In the genomic region with DNA sequence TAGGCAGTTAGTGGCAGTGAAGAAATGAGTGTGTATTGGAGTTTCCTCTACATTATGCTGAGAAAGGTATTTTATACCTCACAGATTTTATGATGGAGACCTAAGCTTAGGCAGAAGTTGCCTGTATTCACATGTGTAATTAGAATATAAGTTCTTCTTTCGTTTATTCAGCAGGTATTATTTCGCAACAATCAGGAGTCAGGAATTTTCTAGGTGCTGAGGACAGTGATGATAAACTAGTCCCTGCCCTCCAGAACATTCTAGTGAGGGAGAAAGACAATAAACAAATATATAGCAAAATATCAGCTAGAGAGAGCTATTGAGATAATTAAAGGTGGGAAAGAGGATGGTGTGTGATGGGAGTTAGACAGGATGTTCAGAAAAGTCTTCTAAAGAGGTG, we compare ENCODE assay signal across 26 cellular contexts.
"Had no signal": no experiment of that assay in that cellular context is flagged by ENCODE, and none has a peak within 500 bp of the region (broad histone marks: within the 10 kb centered on the region; RNA-seq: fewer than 3 reads in every experiment).

No MANE protein-coding gene starts in this region.

- H3K27me3 ChIP-seq: stomach, suprapubic skin, testis, tibial artery, tibial nerve, transverse colon, upper lobe of left lung, upper lobe of right lung, uterus, vagina had no signal

- ATAC-seq: stimulated activated effector memory CD8-positive, alpha-beta T cell treated with anti-CD3 and anti-CD28 coated beads, Interleukin-12 subunit alpha, Interleukin-12 subunit beta, amount 100 ng/mL, for 72 hours; stimulated activated memory B cell treated with anti-CD40 and anti-IgM and Interleukin-4, amounts not matched to agents 10 μg/mL and 1 μg/mL and 100 μg/mL, for 72 hours; stimulated activated naive B cell treated with anti-CD40 and anti-IgM and Interleukin-4, amounts not matched to agents 10 μg/mL and 1 μg/mL and 100 μg/mL, for 72 hours; stimulated activated naive CD8-positive, alpha-beta T cell treated with anti-CD3 and anti-CD28 coated beads, Interleukin-15, amount 100 ng/mL, for 72 hours; stimulated activated naive CD8-positive, alpha-beta T cell treated with anti-CD3 and anti-CD28 coated beads, Interleukin-15, Interleukin-2, amounts not matched to agents 100 U/mL and 50 U/mL, for 24 hours; upper lobe of right lung had no signal

- H3K4me3 ChIP-seq: stomach, suprapubic skin, testis, thoracic aorta, tibial artery, tibial nerve, transverse colon, upper lobe of left lung, upper lobe of right lung, uterus, vagina had no signal

- DNase-seq: stimulated activated CD4-positive, alpha-beta T cell treated with anti-CD3 and anti-CD28 coated beads, Interleukin-2, amount 100 ng/mL, for 48 hours; stimulated activated CD4-positive, alpha-beta T cell treated with anti-CD3 and anti-CD28 coated beads, Interleukin-4, amount 100 ng/mL, for 1 hour; stimulated activated CD4-positive, alpha-beta T cell treated with anti-CD3 and anti-CD28 coated beads, Interleukin-4, amount 100 ng/mL, for 24 hours; stimulated activated CD4-positive, alpha-beta T cell treated with anti-CD3 and anti-CD28 coated beads, Interleukin-4, amount 100 ng/mL, for 4 hours; stimulated activated CD8-positive, alpha-beta memory T cell treated with anti-CD3 and anti-CD28 coated beads, Interleukin-4, amount 100 ng/mL, for 48 hours; stimulated activated naive B cell treated with anti-CD40 and anti-IgM and Interleukin-4, amounts not matched to agents 10 μg/mL and 1 μg/mL and 100 μg/mL, for 72 hours; stimulated activated naive CD4-positive, alpha-beta T cell; stimulated activated naive CD4-positive, alpha-beta T cell treated with Interleukin-2 at 50 U/mL for 16 hours; stimulated activated naive CD8-positive, alpha-beta T cell treated with anti-CD3 and anti-CD28 coated beads, Interleukin-15, amount 100 ng/mL, for 72 hours; stimulated activated naive CD8-positive, alpha-beta T cell treated with anti-CD3 and anti-CD28 coated beads, Interleukin-15, Interleukin-2, amounts not matched to agents 100 U/mL and 50 U/mL, for 24 hours; stomach; substantia nigra; testis; tibial artery; transverse colon; trophoblast cell; upper lobe of left lung; upper lobe of right lung; uterus had no signal

- FAIRE-seq: urothelium cell line had no signal

- H3K27ac ChIP-seq: stomach, suprapubic skin, testis, thoracic aorta, tibial artery, tibial nerve, transverse colon, upper lobe of left lung, upper lobe of right lung, uterus, vagina had no signal

- H3K4me1 ChIP-seq: stomach, suprapubic skin, testis, tibial artery, tibial nerve, transverse colon, upper lobe of left lung, upper lobe of right lung, uterus, vagina had no signal

- H3K36me3 ChIP-seq: stomach, suprapubic skin, thoracic aorta, tibial artery, tibial nerve, transverse colon, upper lobe of left lung, upper lobe of right lung, uterus, vagina had no signal

- H3K9me3 ChIP-seq: stomach, suprapubic skin, testis, thoracic aorta, tibial artery, tibial nerve, transverse colon, upper lobe of left lung, upper lobe of right lung, uterus, vagina had no signal
